Comparison of ENCODE assay signal across 1 cellular context in genomic region chr10:89904755-89905154, GRCh38.
TF ChIP-seq lines count a peak whose summit lies in the region.

No MANE protein-coding gene starts in this region.

TF ChIP-seq in H1, 55 proteins besides CTCF, POLR2A, EP300 and RAD21:
- TF ChIP-seq KDM5A (IDR thresholded peaks at IDR 0.05; ENCODE audit: low read length) = no peak
- TF ChIP-seq CHD7 (IDR thresholded peaks at IDR 0.05; ENCODE audit: insufficient replicate concordance, low read length) = no peak
- no peak for TF ChIP-seq SIX5 (IDR thresholded peaks at IDR 0.05; ENCODE audit: low read depth, low read length)
- no peak for TF ChIP-seq RNF2 (IDR thresholded peaks at IDR 0.05; ENCODE audit: borderline replicate concordance, low read depth, low read length, missing control alignments, poor library complexity, severe bottlenecking)
- TF ChIP-seq KDM4A (IDR thresholded peaks at IDR 0.05; ENCODE audit: low read depth, low read length, severe bottlenecking) = no peak
- TF ChIP-seq USF2 (IDR thresholded peaks at IDR 0.05; ENCODE audit: low read length) = no peak
- TF ChIP-seq EZH2 (IDR thresholded peaks at IDR 0.05; ENCODE audit: low read depth, low read length, severe bottlenecking) = no peak
- TF ChIP-seq PHF8 (conservative IDR thresholded peaks at IDR 0.05; ENCODE audit: low read depth, low read length) = no peak
- no peak for TF ChIP-seq CHD2 (IDR thresholded peaks at IDR 0.05; ENCODE audit: low read length)
- no peak for TF ChIP-seq HDAC6 (IDR thresholded peaks at IDR 0.05; ENCODE audit: low read depth, low read length)
- no peak for TF ChIP-seq JUND (IDR thresholded peaks at IDR 0.05; ENCODE audit: low read length)
- TF ChIP-seq SUZ12 (IDR thresholded peaks at IDR 0.05; ENCODE audit: low read length) = no peak
- TF ChIP-seq CBX8 (IDR thresholded peaks at IDR 0.05; ENCODE audit: borderline replicate concordance, low read depth, low read length) = no peak
